ENCODE assay signal across 12 cellular contexts in the genomic region with DNA sequence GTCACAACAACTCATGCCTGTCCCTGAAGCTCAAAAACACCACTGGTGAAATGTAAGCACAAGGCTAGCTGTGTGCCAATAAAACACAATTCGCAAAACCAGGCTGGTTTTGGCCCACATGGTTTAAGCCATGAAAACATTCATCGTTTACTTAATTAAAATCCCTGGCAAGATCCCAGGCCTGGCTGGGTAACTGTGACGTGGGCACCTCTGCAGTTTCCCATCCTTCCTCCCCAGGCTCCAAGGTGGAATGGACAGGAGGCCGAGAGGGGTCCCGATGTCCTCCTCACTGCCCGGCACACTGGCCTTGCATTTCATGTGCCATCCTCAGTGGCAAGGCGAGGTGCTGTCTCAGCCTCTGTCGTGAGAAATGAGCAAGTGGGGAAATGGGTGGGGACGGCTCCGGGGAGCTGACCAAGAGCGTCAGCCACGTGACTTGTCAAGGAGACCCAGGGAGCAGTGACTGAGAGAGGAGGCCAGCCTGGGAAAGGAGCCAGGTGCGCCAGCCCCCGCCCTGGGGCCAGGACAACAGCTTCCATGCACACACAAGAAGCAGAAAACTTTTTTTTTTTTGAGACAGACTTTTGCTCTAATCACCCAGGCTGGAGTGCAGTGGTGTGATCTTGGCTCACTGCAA.
DNase-seq lines count a peak whose midpoint lies in the region; ATAC-seq and TF ChIP-seq lines count a peak whose summit lies in the region.
"Had no signal": no experiment of that assay in that cellular context is flagged by ENCODE, and none has a peak within 500 bp of the region (broad histone marks: within the 10 kb centered on the region; RNA-seq: fewer than 3 reads in every experiment).

No MANE protein-coding gene starts in this region.

- no peaks in the 10 kb centered on the region for H3K27me3 Mint-ChIP-seq in type B pancreatic cell
- H3K27me3 Mint-ChIP-seq: activated CD4-positive, alpha-beta memory T cell treated with anti-CD3 and anti-CD28 coated beads, Interleukin-2, amount 10 ng/mL, durations not matched to agents 7 days and 5 days had no signal

- peaks cover 4% of the 10 kb centered on the region for H3K36me3 Mint-ChIP-seq in type B pancreatic cell
- H3K36me3 Mint-ChIP-seq: natural killer cell treated with Interleukin-12 subunit alpha and Interleukin-12 subunit beta and Interleukin-15 and Interleukin-18, amount 100 ng/mL, for 72 hours had no signal

- H3K4me3 ChIP-seq in HAP-1, result no peak overlapping the region

- in situ Hi-C loops in HAP-1 (cut with MboI; ENCODE audit: low sequenced_read_pairs), result no loop called here

- H3K9me3 Mint-ChIP-seq in type B pancreatic cell, result no peaks in the 10 kb centered on the region
- H3K9me3 Mint-ChIP-seq: activated CD4-positive, alpha-beta memory T cell treated with anti-CD3 and anti-CD28 coated beads, Interleukin-2, amount 10 ng/mL, durations not matched to agents 7 days and 5 days had no signal

- no peaks in the 10 kb centered on the region for H3K27me3 ChIP-seq in HAP-1 (ENCODE audit: low read depth)

- no peaks in the 10 kb centered on the region for H3K36me3 ChIP-seq in HAP-1 (replicated peaks)

- peaks cover 38% of the 10 kb centered on the region for H3K4me1 Mint-ChIP-seq in type B pancreatic cell (ENCODE audit: unreplicated experiment)
- H3K4me1 Mint-ChIP-seq: activated CD4-positive, alpha-beta memory T cell treated with anti-CD3 and anti-CD28 coated beads, Interleukin-2, amount 10 ng/mL, durations not matched to agents 7 days and 5 days had no signal

- no peaks in the 10 kb centered on the region for H3K4me1 ChIP-seq in HAP-1

- peak; percentile 23 for DNase-seq in DMS 273 (lab: John Stamatoyannopoulos, UW; ENCODE audit: unreplicated experiment)
- DNase-seq in DMS 273 treated with DMSO at 0.1 percent for 48 hours (lab: John Stamatoyannopoulos, UW), result no peak
- DNase-seq in astrocyte of the hippocampus (ENCODE audit: low read depth, low spot score), result peak; percentile 24
- DNase-seq in left colon, result peak; percentile 66 to 73
- DNase-seq in type B pancreatic cell (ENCODE audit: extremely low spot score, unreplicated experiment), result no peak
- DNase-seq in HuH-7.5 (ENCODE audit: low spot score), result no peak
- no peak for DNase-seq in HAP-1 (ENCODE audit: low spot score in 2 of 2)
- DNase-seq: 8988T; activated CD4-positive, alpha-beta memory T cell treated with anti-CD3 and anti-CD28 coated beads, Interleukin-2, amount 10 ng/mL, durations not matched to agents 7 days and 5 days had no signal

- no peak overlapping the region for H3K4me3 Mint-ChIP-seq in type B pancreatic cell
- H3K4me3 Mint-ChIP-seq: activated CD4-positive, alpha-beta memory T cell treated with anti-CD3 and anti-CD28 coated beads, Interleukin-2, amount 10 ng/mL, durations not matched to agents 7 days and 5 days; dendritic cell treated with granulocyte-macrophage colony-stimulating factor and Interleukin-4, amounts not matched to agents 40 ng/mL and 50 ng/mL, for 4 days; natural killer cell treated with Interleukin-12 subunit alpha and Interleukin-12 subunit beta and Interleukin-15 and Interleukin-18, amount 100 ng/mL, for 72 hours had no signal

- intact Hi-C loops in left colon (cut with DNase I, micrococcal nuclease), result no loop called here

- ATAC-seq in left colon (peak; percentile 89), HG03139 (IDR thresholded peaks at IDR 0.05; ENCODE audit: unreplicated experiment) (no peak)
- ATAC-seq: natural killer cell treated with Interleukin-12 subunit alpha and Interleukin-12 subunit beta and Interleukin-15 and Interleukin-18, amount 100 ng/mL, for 72 hours had no signal

- peak overlapping the region; percentile 26 for H3K27ac Mint-ChIP-seq in type B pancreatic cell
- H3K27ac Mint-ChIP-seq: activated CD4-positive, alpha-beta memory T cell treated with anti-CD3 and anti-CD28 coated beads, Interleukin-2, amount 10 ng/mL, durations not matched to agents 7 days and 5 days; dendritic cell treated with granulocyte-macrophage colony-stimulating factor and Interleukin-4, amounts not matched to agents 40 ng/mL and 50 ng/mL, for 4 days; natural killer cell treated with Interleukin-12 subunit alpha and Interleukin-12 subunit beta and Interleukin-15 and Interleukin-18, amount 100 ng/mL, for 72 hours had no signal

- TF ChIP-seq CTCF in type B pancreatic cell (conservative IDR thresholded peaks at IDR 0.05), result no peak

- no peaks in the 10 kb centered on the region for H3K9me3 ChIP-seq in HAP-1

Comparison
In these comparisons a context has a peak if more than half of its experiments do, and no peak if none do; other contexts are left out.
1. DNase-seq: peak in DMS 273 (single experiment), astrocyte of the hippocampus (single experiment) and left colon (2 of 2); none in DMS 273 treated with DMSO at 0.1 percent for 48 hours (single experiment), type B pancreatic cell (single experiment), HuH-7.5 (single experiment) and HAP-1 (0 of 2).